Comparison of ENCODE assay signal across 2 cellular contexts in the genomic region with DNA sequence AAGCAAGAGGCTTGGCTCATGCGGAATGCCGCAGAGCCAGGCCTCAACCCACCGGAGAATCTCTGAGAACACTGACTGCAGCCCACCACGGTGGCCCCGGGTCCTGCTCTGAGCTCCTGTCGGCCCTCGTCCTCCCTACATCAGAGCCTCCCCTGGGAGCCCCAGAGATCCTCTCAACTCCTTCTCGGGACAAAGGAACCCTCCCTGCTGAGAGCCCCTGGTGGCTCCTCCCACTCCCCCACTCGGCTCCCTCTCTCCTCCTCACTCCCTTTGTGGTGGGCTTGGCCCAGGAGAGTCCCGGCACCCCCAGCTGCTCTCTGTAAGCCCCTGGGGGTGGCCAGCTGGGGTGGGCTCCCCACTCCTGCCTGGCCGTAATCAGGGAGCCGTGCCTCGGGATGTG.
TF ChIP-seq lines count a peak whose summit lies in the region.

No MANE protein-coding gene starts in this region.

TF ChIP-seq in liver, 16 proteins besides CTCF, POLR2A, EP300 and RAD21:
- TF ChIP-seq RXRA (IDR thresholded peaks at IDR 0.05) = no peak
- no peak for TF ChIP-seq FOXA1 (IDR thresholded peaks at IDR 0.05)
- TF ChIP-seq, protein P1, sequence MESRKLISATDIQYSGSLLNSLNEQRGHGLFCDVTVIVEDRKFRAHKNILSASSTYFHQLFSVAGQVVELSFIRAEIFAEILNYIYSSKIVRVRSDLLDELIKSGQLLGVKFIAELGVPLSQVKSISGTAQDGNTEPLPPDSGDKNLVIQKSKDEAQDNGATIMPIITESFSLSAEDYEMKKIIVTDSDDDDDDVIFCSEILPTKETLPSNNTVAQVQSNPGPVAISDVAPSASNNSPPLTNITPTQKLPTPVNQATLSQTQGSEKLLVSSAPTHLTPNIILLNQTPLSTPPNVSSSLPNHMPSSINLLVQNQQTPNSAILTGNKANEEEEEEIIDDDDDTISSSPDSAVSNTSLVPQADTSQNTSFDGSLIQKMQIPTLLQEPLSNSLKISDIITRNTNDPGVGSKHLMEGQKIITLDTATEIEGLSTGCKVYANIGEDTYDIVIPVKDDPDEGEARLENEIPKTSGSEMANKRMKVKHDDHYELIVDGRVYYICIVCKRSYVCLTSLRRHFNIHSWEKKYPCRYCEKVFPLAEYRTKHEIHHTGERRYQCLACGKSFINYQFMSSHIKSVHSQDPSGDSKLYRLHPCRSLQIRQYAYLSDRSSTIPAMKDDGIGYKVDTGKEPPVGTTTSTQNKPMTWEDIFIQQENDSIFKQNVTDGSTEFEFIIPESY (IDR thresholded peaks at IDR 0.05) = no peak
- TF ChIP-seq YY1 (IDR thresholded peaks at IDR 0.05) = no peak
- no peak for TF ChIP-seq NR2F2 (IDR thresholded peaks at IDR 0.05)
- no peak for TF ChIP-seq TAF1 (conservative IDR thresholded peaks at IDR 0.05)
- TF ChIP-seq HNF4A (conservative IDR thresholded peaks at IDR 0.05) = no peak
- TF ChIP-seq GABPA (IDR thresholded peaks at IDR 0.05 in 1 of 2, conservative IDR thresholded peaks at IDR 0.05 in 1 of 2) = no peak

TF ChIP-seq in HepG2, 621 proteins besides CTCF, POLR2A, EP300 and RAD21:
- TF ChIP-seq, protein P2, sequence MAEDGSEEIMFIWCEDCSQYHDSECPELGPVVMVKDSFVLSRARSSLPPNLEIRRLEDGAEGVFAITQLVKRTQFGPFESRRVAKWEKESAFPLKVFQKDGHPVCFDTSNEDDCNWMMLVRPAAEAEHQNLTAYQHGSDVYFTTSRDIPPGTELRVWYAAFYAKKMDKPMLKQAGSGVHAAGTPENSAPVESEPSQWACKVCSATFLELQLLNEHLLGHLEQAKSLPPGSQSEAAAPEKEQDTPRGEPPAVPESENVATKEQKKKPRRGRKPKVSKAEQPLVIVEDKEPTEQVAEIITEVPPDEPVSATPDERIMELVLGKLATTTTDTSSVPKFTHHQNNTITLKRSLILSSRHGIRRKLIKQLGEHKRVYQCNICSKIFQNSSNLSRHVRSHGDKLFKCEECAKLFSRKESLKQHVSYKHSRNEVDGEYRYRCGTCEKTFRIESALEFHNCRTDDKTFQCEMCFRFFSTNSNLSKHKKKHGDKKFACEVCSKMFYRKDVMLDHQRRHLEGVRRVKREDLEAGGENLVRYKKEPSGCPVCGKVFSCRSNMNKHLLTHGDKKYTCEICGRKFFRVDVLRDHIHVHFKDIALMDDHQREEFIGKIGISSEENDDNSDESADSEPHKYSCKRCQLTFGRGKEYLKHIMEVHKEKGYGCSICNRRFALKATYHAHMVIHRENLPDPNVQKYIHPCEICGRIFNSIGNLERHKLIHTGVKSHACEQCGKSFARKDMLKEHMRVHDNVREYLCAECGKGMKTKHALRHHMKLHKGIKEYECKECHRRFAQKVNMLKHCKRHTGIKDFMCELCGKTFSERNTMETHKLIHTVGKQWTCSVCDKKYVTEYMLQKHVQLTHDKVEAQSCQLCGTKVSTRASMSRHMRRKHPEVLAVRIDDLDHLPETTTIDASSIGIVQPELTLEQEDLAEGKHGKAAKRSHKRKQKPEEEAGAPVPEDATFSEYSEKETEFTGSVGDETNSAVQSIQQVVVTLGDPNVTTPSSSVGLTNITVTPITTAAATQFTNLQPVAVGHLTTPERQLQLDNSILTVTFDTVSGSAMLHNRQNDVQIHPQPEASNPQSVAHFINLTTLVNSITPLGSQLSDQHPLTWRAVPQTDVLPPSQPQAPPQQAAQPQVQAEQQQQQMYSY (CRISPR knock-in tag; IDR thresholded peaks at IDR 0.05) = no peak
- TF ChIP-seq THAP11 (CRISPR knock-in tag; IDR thresholded peaks at IDR 0.05) (no peak), SAP130 (CRISPR knock-in tag; IDR thresholded peaks at IDR 0.05; ENCODE audit: low read depth) (no peak), SMAD9 (CRISPR knock-in tag; IDR thresholded peaks at IDR 0.05) (no peak), ZSCAN21 (CRISPR knock-in tag; IDR thresholded peaks at IDR 0.05; ENCODE audit: borderline replicate concordance) (no peak), ZNF660 (CRISPR knock-in tag; IDR thresholded peaks at IDR 0.05; ENCODE audit: borderline replicate concordance, low read depth) (no peak), ZNF841 (CRISPR knock-in tag; IDR thresholded peaks at IDR 0.05; ENCODE audit: borderline replicate concordance) (no peak), ZMYM3 (CRISPR knock-in tag; IDR thresholded peaks at IDR 0.05) (no peak)
- TF ChIP-seq, protein P1 (CRISPR knock-in tag; IDR thresholded peaks at IDR 0.05) = no peak
- TF ChIP-seq, protein P3, sequence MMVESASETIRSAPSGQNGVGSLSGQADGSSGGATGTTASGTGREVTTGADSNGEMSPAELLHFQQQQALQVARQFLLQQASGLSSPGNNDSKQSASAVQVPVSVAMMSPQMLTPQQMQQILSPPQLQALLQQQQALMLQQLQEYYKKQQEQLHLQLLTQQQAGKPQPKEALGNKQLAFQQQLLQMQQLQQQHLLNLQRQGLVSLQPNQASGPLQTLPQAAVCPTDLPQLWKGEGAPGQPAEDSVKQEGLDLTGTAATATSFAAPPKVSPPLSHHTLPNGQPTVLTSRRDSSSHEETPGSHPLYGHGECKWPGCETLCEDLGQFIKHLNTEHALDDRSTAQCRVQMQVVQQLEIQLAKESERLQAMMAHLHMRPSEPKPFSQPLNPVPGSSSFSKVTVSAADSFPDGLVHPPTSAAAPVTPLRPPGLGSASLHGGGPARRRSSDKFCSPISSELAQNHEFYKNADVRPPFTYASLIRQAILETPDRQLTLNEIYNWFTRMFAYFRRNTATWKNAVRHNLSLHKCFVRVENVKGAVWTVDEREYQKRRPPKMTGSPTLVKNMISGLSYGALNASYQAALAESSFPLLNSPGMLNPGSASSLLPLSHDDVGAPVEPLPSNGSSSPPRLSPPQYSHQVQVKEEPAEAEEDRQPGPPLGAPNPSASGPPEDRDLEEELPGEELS (CRISPR knock-in tag; IDR thresholded peaks at IDR 0.05) = no peak
- TF ChIP-seq, protein P4, sequence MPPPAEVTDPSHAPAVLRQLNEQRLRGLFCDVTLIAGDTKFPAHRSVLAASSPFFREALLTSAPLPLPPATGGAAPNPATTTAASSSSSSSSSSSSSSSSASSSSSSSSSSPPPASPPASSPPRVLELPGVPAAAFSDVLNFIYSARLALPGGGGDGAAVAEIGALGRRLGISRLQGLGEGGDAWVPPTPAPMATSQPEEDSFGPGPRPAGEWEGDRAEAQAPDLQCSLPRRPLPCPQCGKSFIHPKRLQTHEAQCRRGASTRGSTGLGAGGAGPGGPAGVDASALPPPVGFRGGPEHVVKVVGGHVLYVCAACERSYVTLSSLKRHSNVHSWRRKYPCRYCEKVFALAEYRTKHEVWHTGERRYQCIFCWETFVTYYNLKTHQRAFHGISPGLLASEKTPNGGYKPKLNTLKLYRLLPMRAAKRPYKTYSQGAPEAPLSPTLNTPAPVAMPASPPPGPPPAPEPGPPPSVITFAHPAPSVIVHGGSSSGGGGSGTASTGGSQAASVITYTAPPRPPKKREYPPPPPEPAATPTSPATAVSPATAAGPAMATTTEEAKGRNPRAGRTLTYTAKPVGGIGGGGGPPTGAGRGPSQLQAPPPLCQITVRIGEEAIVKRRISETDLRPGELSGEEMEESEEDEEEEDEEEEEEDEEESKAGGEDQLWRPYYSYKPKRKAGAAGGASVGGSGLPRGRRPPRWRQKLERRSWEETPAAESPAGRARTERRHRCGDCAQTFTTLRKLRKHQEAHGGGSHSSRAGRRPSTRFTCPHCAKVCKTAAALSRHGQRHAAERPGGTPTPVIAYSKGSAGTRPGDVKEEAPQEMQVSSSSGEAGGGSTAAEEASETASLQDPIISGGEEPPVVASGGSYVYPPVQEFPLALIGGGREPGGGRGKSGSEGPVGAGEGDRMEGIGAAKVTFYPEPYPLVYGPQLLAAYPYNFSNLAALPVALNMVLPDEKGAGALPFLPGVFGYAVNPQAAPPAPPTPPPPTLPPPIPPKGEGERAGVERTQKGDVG (CRISPR knock-in tag; IDR thresholded peaks at IDR 0.05; ENCODE audit: borderline replicate concordance) = no peak
